Comparison of ENCODE assay signal across 18 cellular contexts in genomic region chr5:154273963-154274827, GRCh38.
DNase-seq lines count a peak whose midpoint lies in the region; TF ChIP-seq lines count a peak whose summit lies in the region.
"Had no signal": no experiment of that assay in that cellular context is flagged by ENCODE, and none has a peak within 500 bp of the region (broad histone marks: within the 10 kb centered on the region; RNA-seq: fewer than 3 reads in every experiment).

No MANE protein-coding gene starts in this region.

- peaks cover 76% of the 10 kb centered on the region for H3K4me1 ChIP-seq in MM.1S (ENCODE audit: low read length)
- peaks cover 0 to 53% (median 42%) of the 10 kb centered on the region in 4 donors for H3K4me1 ChIP-seq in sigmoid colon

- H4K20me1 ChIP-seq in MM.1S (ENCODE audit: insufficient read depth, low read length), result no peaks in the 10 kb centered on the region

- H3K36me3 ChIP-seq in MM.1S (replicated peaks; ENCODE audit: insufficient read depth, low read length), result no peaks in the 10 kb centered on the region
- no peaks in the 10 kb centered on the region for H3K36me3 ChIP-seq in sigmoid colon

- intact Hi-C loops in sigmoid colon (cut with DNase I), result no loop called here

- H3K27me3 Mint-ChIP-seq in T-helper 2 cell treated with Interferon-gamma antibody and Interleukin-4, amounts not matched to agents 5 μg/mL and 100 μg/mL, for 36 hours (ENCODE audit: low read depth), result no peaks in the 10 kb centered on the region
- H3K27me3 Mint-ChIP-seq: activated naive CD8-positive, alpha-beta T cell; activated T-cell treated with anti-CD3 and anti-CD28 coated beads, Interleukin-2, amount 50 U/mL, for 24 hours had no signal

- TF ChIP-seq EP300 in sigmoid colon (IDR thresholded peaks at IDR 0.05), result no peak

- H3K36me3 Mint-ChIP-seq in T-helper 2 cell treated with Interferon-gamma antibody and Interleukin-4, amounts not matched to agents 5 μg/mL and 100 μg/mL, for 36 hours (ENCODE audit: low read depth), result peaks cover 6% of the 10 kb centered on the region

- H3K27me3 ChIP-seq in MM.1S (replicated peaks; ENCODE audit: insufficient read depth, low read length) (no peaks in the 10 kb centered on the region), sigmoid colon (no peaks in the 10 kb centered on the region)
- H3K27me3 ChIP-seq: dorsolateral prefrontal cortex had no signal

- peak overlapping the region; percentile 93 for H3K4me2 ChIP-seq in MM.1S (ENCODE audit: low read depth, low read length)
- H3K4me2 ChIP-seq: GM23338 had no signal

- 76 to 78% methylated on average over 2 of the region's 2 CpGs for WGBS in sigmoid colon, 2 donors

- H3K4me1 Mint-ChIP-seq in T-helper 2 cell treated with Interferon-gamma antibody and Interleukin-4, amounts not matched to agents 5 μg/mL and 100 μg/mL, for 36 hours (ENCODE audit: low read depth), result peaks cover 49% of the 10 kb centered on the region

- H3K27ac Mint-ChIP-seq in T-helper 2 cell treated with Interferon-gamma antibody and Interleukin-4, amounts not matched to agents 5 μg/mL and 100 μg/mL, for 36 hours, result peak overlapping the region; percentile 0
- H3K27ac Mint-ChIP-seq: activated naive CD8-positive, alpha-beta T cell; activated T-cell treated with anti-CD3 and anti-CD28 coated beads, Interleukin-2, amount 50 U/mL, for 24 hours; GM23338 had no signal

- H3K9me3 ChIP-seq in MM.1S (replicated peaks; ENCODE audit: insufficient read depth, low read length) (no peaks in the 10 kb centered on the region), sigmoid colon (no peaks in the 10 kb centered on the region)

- H3K9ac ChIP-seq in MM.1S (ENCODE audit: low read length), result peak overlapping the region; percentile 65; the same call in 1 of the 2 replicates

- no peak for TF ChIP-seq POLR2A in sigmoid colon (IDR thresholded peaks at IDR 0.05)

- no peak overlapping the region for H3K4me3 Mint-ChIP-seq in T-helper 2 cell treated with Interferon-gamma antibody and Interleukin-4, amounts not matched to agents 5 μg/mL and 100 μg/mL, for 36 hours
- H3K4me3 Mint-ChIP-seq: activated naive CD8-positive, alpha-beta T cell; activated T-cell treated with anti-CD3 and anti-CD28 coated beads, Interleukin-2, amount 50 U/mL, for 24 hours; GM23338 had no signal

- no peak overlapping the region for H3K4me3 ChIP-seq in MM.1S (ENCODE audit: low read length)
- no peak overlapping the region for H3K4me3 ChIP-seq in sigmoid colon
- H3K4me3 ChIP-seq: dorsolateral prefrontal cortex, GM23338 had no signal

- no peaks in the 10 kb centered on the region for H3K9me2 ChIP-seq in MM.1S (replicated peaks; ENCODE audit: insufficient read depth, low read length)

- 0 out of 2 replicates have a peak, but pooled peaks cover 16% of the 10 kb centered on the region for H3K79me2 ChIP-seq in MM.1S (ENCODE audit: low read length)

- TF ChIP-seq CTCF in MM.1S (IDR thresholded peaks at IDR 0.05; ENCODE audit: low read length), result no peak
- TF ChIP-seq CTCF in VCaP (conservative IDR thresholded peaks at IDR 0.05), result no peak
- TF ChIP-seq CTCF in sigmoid colon (IDR thresholded peaks at IDR 0.05), result no peak

- DNase-seq in T-helper 2 cell treated with Interferon-gamma antibody and Interleukin-4, amounts not matched to agents 5 μg/mL and 100 μg/mL, for 36 hours (ENCODE audit: low spot score), result no peak
- no peak for DNase-seq in T-helper 2 cell
- no peak for DNase-seq in MM.1S
- no peak for DNase-seq in sigmoid colon
- DNase-seq in RKO (ENCODE audit: low spot score), result no peak
- DNase-seq in cortex of kidney (lab: John Stamatoyannopoulos, UW), result no peak
- DNase-seq in effector CD8-positive, alpha-beta T cell (lab: John Stamatoyannopoulos, UW), result no peak
- DNase-seq: ACHN; activated CD4-positive, alpha-beta T cell treated with anti-CD3 and anti-CD28 coated beads for 48 hours; activated T-cell treated with anti-CD3 and anti-CD28 coated beads, Interleukin-2, amount 50 U/mL, for 24 hours; dorsolateral prefrontal cortex; mesendoderm; NCI-H2029 treated with DMSO at 0.1 percent for 48 hours; NCI-H526; stimulated activated CD4-positive, alpha-beta T cell treated with anti-CD3 and anti-CD28 coated beads, Interleukin-15, amount 100 ng/mL, for 24 hours had no signal

- H2AFZ ChIP-seq in MM.1S (ENCODE audit: low read length), result no peak overlapping the region
- H2AFZ ChIP-seq: GM23338 had no signal

- peaks cover 46% of the 10 kb centered on the region for H3F3A ChIP-seq in MM.1S (ENCODE audit: insufficient read depth, low read length)

- H3K9me3 Mint-ChIP-seq in T-helper 2 cell treated with Interferon-gamma antibody and Interleukin-4, amounts not matched to agents 5 μg/mL and 100 μg/mL, for 36 hours, result peaks cover 5% of the 10 kb centered on the region
- H3K9me3 Mint-ChIP-seq: activated T-cell treated with anti-CD3 and anti-CD28 coated beads, Interleukin-2, amount 50 U/mL, for 24 hours; GM23338 had no signal

- H3K27ac ChIP-seq in MM.1S (ENCODE audit: low read length) (peak overlapping the region; percentile 95), VCaP (peak overlapping the region; percentile 21; the same call in 1 of the 2 replicates), sigmoid colon (peak overlapping the region; percentile 4 to 50 (median 24))

Comparison
In these comparisons a context has a peak if more than half of its experiments do, and no peak if none do; other contexts are left out.
1. H3K27ac ChIP-seq: peak in every context shown above with its lines; median percentile 95 in MM.1S; 24 in sigmoid colon; 21 in VCaP.